In genomic region chr12:72444125-72444524, GRCh38 we compare ENCODE assay signal across 18 cellular contexts.
DNase-seq lines count a peak whose midpoint lies in the region; ATAC-seq, FAIRE-seq and TF ChIP-seq lines count a peak whose summit lies in the region.
"Had no signal": no experiment of that assay in that cellular context is flagged by ENCODE, and none has a peak within 500 bp of the region (broad histone marks: within the 10 kb centered on the region; RNA-seq: fewer than 3 reads in every experiment).

No MANE protein-coding gene starts in this region.

- no peak overlapping the region for H3K23ac ChIP-seq in H9 (ENCODE audit: insufficient read length, low read depth, low read length)
- H3K23ac ChIP-seq in H1 (ENCODE audit: insufficient read length): no peak overlapping the region

- no peak overlapping the region for H3K4me2 ChIP-seq in H9 (ENCODE audit: insufficient read depth, insufficient read length, low read length)
- peak overlapping the region; percentile 23 to 27; a peak in 2 of 4 replicates for H3K4me2 ChIP-seq in H1 (ENCODE audit: insufficient read depth in 1 of 2, low read depth in 2 of 2, low read length in 2 of 2)

- H4K8ac ChIP-seq in H9 (replicated peaks; ENCODE audit: insufficient read length, low read depth, low read length): no peak overlapping the region
- no peak overlapping the region for H4K8ac ChIP-seq in H1 (ENCODE audit: extremely low read depth, insufficient read depth, low read length)

- H2BK15ac ChIP-seq in H9 (ENCODE audit: low read depth, low read length) (no peak overlapping the region), H1 (ENCODE audit: low read length) (no peak overlapping the region)

- peaks cover 0 to 19% (median 18%) of the 10 kb centered on the region in 3 experiments; a peak in 5 of 7 replicates for H3K36me3 Mint-ChIP-seq in H9 (ENCODE audit: insufficient read depth in 1 of 3, low read depth in 3 of 3)
- no peaks in the 10 kb centered on the region for H3K36me3 Mint-ChIP-seq in activated T-helper 17 cell treated with anti-CD3 and anti-CD28 coated beads, Interleukin-2, amount 50 U/mL, for 72 hours (ENCODE audit: low read depth)

- H3K56ac ChIP-seq in H9 (ENCODE audit: insufficient read length, low read depth, low read length) (no peak overlapping the region), H1 (replicated peaks; ENCODE audit: insufficient read length, low read depth, low read length) (no peak overlapping the region)

- peaks cover 35 to 37% of the 10 kb centered on the region in 2 experiments for H3K4me1 Mint-ChIP-seq in H9
- no peaks in the 10 kb centered on the region for H3K4me1 Mint-ChIP-seq in activated T-helper 17 cell treated with anti-CD3 and anti-CD28 coated beads, Interleukin-2, amount 50 U/mL, for 72 hours

- H3K9me3 ChIP-seq in H9 (ENCODE audit: control insufficient read depth, low read depth, low read length) (no peaks in the 10 kb centered on the region), HUES64 (ENCODE audit: insufficient read depth, low read depth, low read length) (no peaks in the 10 kb centered on the region), H1 (ENCODE audit: insufficient read depth in 2 of 2, low read depth in 1 of 2, low read length in 1 of 2) (no peaks in the 10 kb centered on the region), stomach (no peaks in the 10 kb centered on the region)
- H3K9me3 ChIP-seq: Caco-2 had no signal

- TF ChIP-seq POLR2A in H1 (IDR thresholded peaks at IDR 0.05; ENCODE audit: control extremely low read depth in 1 of 2, low read depth in 2 of 2, low read length in 2 of 2) (no peak), stomach (IDR thresholded peaks at IDR 0.05) (no peak)

- intact Hi-C loops in sciatic nerve (cut with DNase I): no loop called here
- intact Hi-C loops in stomach (cut with DNase I; ENCODE audit: low total_unique reads): no loop called here

- H3K79me1 ChIP-seq in H9 (ENCODE audit: insufficient read depth, low read depth, low read length, poor library complexity, severe bottlenecking) (no peaks in the 10 kb centered on the region), H1 (ENCODE audit: low read depth, low read length) (no peaks in the 10 kb centered on the region)

- H3K79me2 ChIP-seq in H9 (ENCODE audit: insufficient read depth, low read length) (no peaks in the 10 kb centered on the region), H1 (ENCODE audit: control insufficient read depth in 1 of 2, insufficient read depth in 2 of 2, low read length in 2 of 2) (no peaks in the 10 kb centered on the region)

- H3K23me2 ChIP-seq in H9 (ENCODE audit: insufficient read length, low read depth, low read length, poor library complexity, severe bottlenecking): no peaks in the 10 kb centered on the region
- H3K23me2 ChIP-seq in H1 (ENCODE audit: low read depth, low read length): no peaks in the 10 kb centered on the region

- no peaks in the 10 kb centered on the region for H4K20me1 ChIP-seq in H9 (ENCODE audit: control insufficient read depth, insufficient read depth, insufficient read length)
- H4K20me1 ChIP-seq in H1 (replicated peaks in 1 of 2; ENCODE audit: control insufficient read depth in 1 of 2, insufficient read depth in 2 of 2, low read length in 2 of 2): no peaks in the 10 kb centered on the region

- H3K36me3 ChIP-seq in HUES64 (ENCODE audit: insufficient read depth, low read length) (no peaks in the 10 kb centered on the region), H1 (ENCODE audit: control insufficient read depth in 2 of 4, insufficient read depth in 4 of 4, low read length in 3 of 4) (no peaks in the 10 kb centered on the region), stomach (no peaks in the 10 kb centered on the region)

- H3K4me3 ChIP-seq in HUES64 (ENCODE audit: low read length) (peak overlapping the region; percentile 19; the same call in 1 of the 2 replicates), H1 (ENCODE audit: extremely low read depth in 1 of 4, insufficient read depth in 2 of 4, low read depth in 3 of 4, low read length in 4 of 4) (peak overlapping the region in 1 of 4 experiments; percentile 39; a peak in 1 of 8 replicates), stomach (no peak overlapping the region)
- H3K4me3 ChIP-seq: K562 had no signal

- H3K4ac ChIP-seq in H9 (ENCODE audit: low read depth, low read length): no peak overlapping the region
- no peak overlapping the region for H3K4ac ChIP-seq in H1 (replicated peaks; ENCODE audit: insufficient read length, low read depth, low read length)

- peak overlapping the region in 1 of 2 experiments; percentile 49; a peak in 3 of 5 replicates for H3K4me3 Mint-ChIP-seq in H9
- H3K4me3 Mint-ChIP-seq in activated T-helper 17 cell treated with anti-CD3 and anti-CD28 coated beads, Interleukin-2, amount 50 U/mL, for 72 hours: no peak overlapping the region
- H3K4me3 Mint-ChIP-seq: CD4-positive, alpha-beta T cell had no signal

- no peak overlapping the region for H3K14ac ChIP-seq in H9 (ENCODE audit: insufficient read depth, low read length)
- H3K14ac ChIP-seq in H1 (ENCODE audit: insufficient read length): no peak overlapping the region

- FAIRE-seq in H1 (lab: Jason Lieb, UNC): no peak
- FAIRE-seq: A204.1, D721Med, G401.6, GM12891, H54, K562 had no signal

- no peak for TF ChIP-seq RAD21 in H1 (IDR thresholded peaks at IDR 0.05 in 1 of 2, conservative IDR thresholded peaks at IDR 0.05 in 1 of 2; ENCODE audit: low read depth in 2 of 2, low read length in 2 of 2)

- no peak overlapping the region for H3T11ph ChIP-seq in H9 (ENCODE audit: low read length)

- TF ChIP-seq EP300 in H1 (IDR thresholded peaks at IDR 0.05; ENCODE audit: borderline replicate concordance in 1 of 2, low read depth in 2 of 2, low read length in 2 of 2) (no peak), stomach (IDR thresholded peaks at IDR 0.05) (no peak)

- H2BK120ac ChIP-seq in H9 (ENCODE audit: low read depth, low read length, poor library complexity, severe bottlenecking) (no peak overlapping the region), H1 (replicated peaks; ENCODE audit: low read depth, low read length) (no peak overlapping the region)

- H3K27ac ChIP-seq in H9 (ENCODE audit: insufficient read length, low read depth, low read length) (no peak overlapping the region), HUES64 (ENCODE audit: low read depth, low read length) (peak overlapping the region; percentile 81; the same call in 1 of the 2 replicates), H1 (ENCODE audit: low read depth, low read length) (no peak overlapping the region), stomach (no peak overlapping the region)
- H3K27ac ChIP-seq: C4-2B had no signal

- no peaks in the 10 kb centered on the region for H3K27me3 Mint-ChIP-seq in H9 (ENCODE audit: low read depth)
- H3K27me3 Mint-ChIP-seq in activated T-helper 17 cell treated with anti-CD3 and anti-CD28 coated beads, Interleukin-2, amount 50 U/mL, for 72 hours: no peaks in the 10 kb centered on the region
- H3K27me3 Mint-ChIP-seq: CD4-positive, alpha-beta T cell had no signal

- DNase-seq in H9 (no peak), H1 (ENCODE audit: low read depth in 1 of 2, low spot score in 2 of 2) (no peak), NK-92 (lab: John Stamatoyannopoulos, UW; ENCODE audit: unreplicated experiment) (no peak), sciatic nerve (ENCODE audit: low spot score) (no peak), stomach (no peak)
- DNase-seq: AML-193; Caco-2; CD4-positive, alpha-beta T cell; IMR-90 had no signal

- H2BK12ac ChIP-seq in H9 (ENCODE audit: insufficient read length, low read depth, low read length) (no peak overlapping the region), H1 (ENCODE audit: low read depth, low read length) (no peak overlapping the region)

- no peak overlapping the region for H3K18ac ChIP-seq in H9 (ENCODE audit: insufficient read length, low read depth, low read length)
- H3K18ac ChIP-seq in H1 (ENCODE audit: extremely low read depth, low read length): no peak overlapping the region

- no peak for TF ChIP-seq CTCF in H9 (conservative IDR thresholded peaks at IDR 0.05)
- no peak for TF ChIP-seq CTCF in H1 (IDR thresholded peaks at IDR 0.05; ENCODE audit: control extremely low read depth in 1 of 3, insufficient read depth in 1 of 3, low read depth in 1 of 3, low read length in 3 of 3)
- TF ChIP-seq CTCF in stomach (IDR thresholded peaks at IDR 0.05): no peak

- no peak overlapping the region for H3K9ac ChIP-seq in H9 (ENCODE audit: extremely low read depth, insufficient read length, low read length)
- no peak overlapping the region; the same call in 1 of the 2 replicates for H3K9ac ChIP-seq in HUES64 (ENCODE audit: low read depth, low read length)
- H3K9ac ChIP-seq in H1 (replicated peaks in 1 of 4; ENCODE audit: extremely low read depth in 1 of 4, low read depth in 3 of 4, low read length in 3 of 4): no peak overlapping the region

- no peak overlapping the region for H2BK20ac ChIP-seq in H9 (ENCODE audit: low read depth, low read length, poor library complexity, severe bottlenecking)
- H2BK20ac ChIP-seq in H1 (ENCODE audit: low read length): no peak overlapping the region

- no peak overlapping the region for H4K91ac ChIP-seq in H9 (ENCODE audit: insufficient read length, low read depth, low read length)
- no peak overlapping the region for H4K91ac ChIP-seq in H1 (replicated peaks; ENCODE audit: insufficient read length, low read length)

- H2BK5ac ChIP-seq in H9 (ENCODE audit: insufficient read length, low read length): no peak overlapping the region
- no peak overlapping the region for H2BK5ac ChIP-seq in H1 (ENCODE audit: low read depth, low read length)

- ATAC-seq in sciatic nerve: no peak
- no peak for ATAC-seq in activated T-helper 17 cell treated with anti-CD3 and anti-CD28 coated beads, Interleukin-2, amount 50 U/mL, for 72 hours (replicated peaks)
- ATAC-seq: K562 had no signal

- H2AK5ac ChIP-seq in H9 (ENCODE audit: insufficient read length, low read length) (no peak overlapping the region), H1 (ENCODE audit: low read depth, low read length) (no peak overlapping the region)

- POLR2A ChIA-PET in H1 (lab: Charles Lee; ENCODE audit: partially characterized antibody): interaction anchor here (0.6 kb wide), 2 partner anchors 12 to 1605 kb away, joined by 3 read pairs; no protein-coding TSS in a partner anchor

- no peak overlapping the region for H4K5ac ChIP-seq in H9 (ENCODE audit: insufficient read length, low read depth, low read length)
- no peak overlapping the region for H4K5ac ChIP-seq in H1 (ENCODE audit: insufficient read length, low read depth, low read length)

- H2AFZ ChIP-seq in H9 (ENCODE audit: low read length) (no peak overlapping the region), H1 (ENCODE audit: low read length) (no peak overlapping the region)

- H3K4me1 ChIP-seq in H9 (ENCODE audit: insufficient read depth, low read length): peaks cover 7% of the 10 kb centered on the region; the same call in 1 of the 2 replicates
- peaks cover 36% of the 10 kb centered on the region for H3K4me1 ChIP-seq in HUES64 (ENCODE audit: insufficient read depth, low read length)
- peaks cover 0 to 13% (median 4%) of the 10 kb centered on the region in 4 experiments; a peak in 4 of 7 replicates for H3K4me1 ChIP-seq in H1 (replicated peaks in 1 of 4; ENCODE audit: control insufficient read depth in 3 of 4, insufficient read depth in 4 of 4, low read length in 3 of 4)
- no peaks in the 10 kb centered on the region for H3K4me1 ChIP-seq in stomach
- H3K4me1 ChIP-seq: Caco-2 had no signal

- peak overlapping the region in 2 of 3 experiments; percentile 3 to 92; a peak in 4 of 7 replicates for H3K27ac Mint-ChIP-seq in H9
- H3K27ac Mint-ChIP-seq in activated T-helper 17 cell treated with anti-CD3 and anti-CD28 coated beads, Interleukin-2, amount 50 U/mL, for 72 hours: no peak overlapping the region
- H3K27ac Mint-ChIP-seq: CD4-positive, alpha-beta T cell had no signal

- H3K9me3 Mint-ChIP-seq in H9: peaks cover 11 to 17% of the 10 kb centered on the region in 2 experiments
- H3K9me3 Mint-ChIP-seq in activated T-helper 17 cell treated with anti-CD3 and anti-CD28 coated beads, Interleukin-2, amount 50 U/mL, for 72 hours: peaks cover 16% of the 10 kb centered on the region

- H3K27me3 ChIP-seq in H9 (ENCODE audit: insufficient read depth, low read length) (no peaks in the 10 kb centered on the region), HUES64 (ENCODE audit: insufficient read depth, low read length) (no peaks in the 10 kb centered on the region), H1 (replicated peaks in 1 of 4; ENCODE audit: control insufficient read depth in 3 of 4, extremely low read depth in 1 of 4, insufficient read depth in 3 of 4, low read length in 3 of 4) (no peaks in the 10 kb centered on the region), stomach (no peaks in the 10 kb centered on the region)

- CTCF ChIA-PET in H1 (lab: Charles Lee; ENCODE audit: partially characterized antibody): no interaction called here
